8 cellular contexts compared by ENCODE assay signal in genomic region chr21:43740497-43741156, GRCh38. TPM values are rescaled to one million over a fixed set of nuclear protein-coding genes. Genes with fewer than 3 reads are reported as not detected.
DNase-seq lines count a peak whose midpoint lies in the region; ATAC-seq lines count a peak whose summit lies in the region.

No MANE protein-coding gene starts in this region.

- peak overlapping the region; percentile 49 for H3K56ac ChIP-seq in mesendoderm (ENCODE audit: low read length)

- no CpG with 5 or more reads among the region's 25 CpGs for WGBS in mesendoderm (ENCODE audit: extremely low coverage, insufficient coverage, low lambda C conversion rate)

- H3K4ac ChIP-seq in mesendoderm (ENCODE audit: low read depth, low read length): no peak overlapping the region

- H2BK15ac ChIP-seq in mesendoderm (replicated peaks; ENCODE audit: low read depth): no peak overlapping the region

- H3K4me1 ChIP-seq in mesendoderm (ENCODE audit: control insufficient read depth, low read depth, low read length): no peaks in the 10 kb centered on the region

- H3K4me3 ChIP-seq in MG63: no peak overlapping the region
- no peak overlapping the region for H3K4me3 ChIP-seq in mesendoderm (ENCODE audit: low read length)

- no peaks in the 10 kb centered on the region for H3K27me3 ChIP-seq in MG63
- no peaks in the 10 kb centered on the region for H3K27me3 ChIP-seq in mesendoderm (ENCODE audit: insufficient read depth, low read length, poor library complexity)

- no peaks in the 10 kb centered on the region for H3K79me1 ChIP-seq in mesendoderm (ENCODE audit: low read length)

- H3K9me3 ChIP-seq in MG63: no peaks in the 10 kb centered on the region

- ATAC-seq in HG02642 (IDR thresholded peaks at IDR 0.05; ENCODE audit: poor library complexity, unreplicated experiment) (no peak), HG02763 (IDR thresholded peaks at IDR 0.05; ENCODE audit: unreplicated experiment) (no peak), HG02973 (IDR thresholded peaks at IDR 0.05; ENCODE audit: unreplicated experiment) (no peak)

- H3K23ac ChIP-seq in mesendoderm (ENCODE audit: low read length): no peak overlapping the region

- H2BK5ac ChIP-seq in mesendoderm (ENCODE audit: low read length): no peak overlapping the region

- DNase-seq in AG08396 (ENCODE audit: low spot score) (peak; percentile 70), MG63 (peak; percentile 28), caudate nucleus (lab: John Stamatoyannopoulos, UW) (peak in 46 of 61 donors; percentile 9 to 83 (median 54)), mesendoderm (peak; percentile 93)
- no peak for DNase-seq in activated CD4-positive, CD25-positive, alpha-beta regulatory T cell treated with anti-CD3 and anti-CD28 coated beads, Interleukin-2, amount 50 U/mL, for 72 hours

- H3K4me2 ChIP-seq in mesendoderm (ENCODE audit: low read length): no peak overlapping the region

- no peaks in the 10 kb centered on the region for H3K79me2 ChIP-seq in mesendoderm (ENCODE audit: control insufficient read depth, insufficient read depth, low read length)

- H3K27ac ChIP-seq in caudate nucleus (ENCODE audit: low read depth, low read length): peak overlapping the region; percentile 70
- no peak overlapping the region for H3K27ac ChIP-seq in mesendoderm (ENCODE audit: low read depth, low read length)

- H3K36me3 ChIP-seq in MG63 (peaks cover 46% of the 10 kb centered on the region), mesendoderm (ENCODE audit: control insufficient read depth, insufficient read depth, low read length) (peaks cover 3% of the 10 kb centered on the region)

- no peak overlapping the region for H2AK5ac ChIP-seq in mesendoderm (ENCODE audit: low read length)

- H4K8ac ChIP-seq in mesendoderm (ENCODE audit: low read depth, low read length): no peak overlapping the region

- no peak overlapping the region for H3K9ac ChIP-seq in mesendoderm (ENCODE audit: low read length)

- no peak overlapping the region for H3K18ac ChIP-seq in mesendoderm (ENCODE audit: low read length)

- no peak overlapping the region for H2BK120ac ChIP-seq in mesendoderm (ENCODE audit: low read depth, low read length)

- no peak overlapping the region for H4K5ac ChIP-seq in mesendoderm (ENCODE audit: low read length)

RNA-seq across cellular contexts. Expression of gene PDXK, which starts 21.7 kb away (rescaled TPM):
- 49.1 and 119 TPM in 2 replicates for total RNA-seq in MG63 (2014; rRNA removed; shearing (Covaris generic); ENCODE audit: low replicate concordance)
- 29.9 TPM for polyA plus RNA-seq in mesendoderm (2013, experiment 1 of 2)
- polyA plus RNA-seq in mesendoderm (2013, experiment 2 of 2): 29.8 TPM

RNA-seq across cellular contexts. Expression of gene CSTB, which starts 35.5 kb away (rescaled TPM):
- total RNA-seq in MG63 (2014; rRNA removed; shearing (Covaris generic); ENCODE audit: low replicate concordance): 5.5 and 11.1 TPM in 2 replicates
- 115 TPM for polyA plus RNA-seq in mesendoderm (2013, experiment 1 of 2)
- 116 TPM for polyA plus RNA-seq in mesendoderm (2013, experiment 2 of 2)

RNA-seq across cellular contexts. Expression of gene RRP1, which starts 48.8 kb away (rescaled TPM):
- 72.4 and 109 TPM in 2 replicates for total RNA-seq in MG63 (2014; rRNA removed; shearing (Covaris generic); ENCODE audit: low replicate concordance)
- polyA plus RNA-seq in mesendoderm (2013, experiment 1 of 2): 44.4 TPM
- polyA plus RNA-seq in mesendoderm (2013, experiment 2 of 2): 46.8 TPM
